In genomic region chr10:73095479-73096021, GRCh38 we compare ENCODE assay signal across 8 cellular contexts. TPM values are rescaled to one million over a fixed set of nuclear protein-coding genes. Genes with fewer than 3 reads are reported as not detected.
A peak's percentile ranks its signal among the peaks of the same experiment; 100 is the strongest.
DNase-seq lines count a peak whose midpoint lies in the region; ATAC-seq, FAIRE-seq and TF ChIP-seq lines count a peak whose summit lies in the region.

No MANE protein-coding gene starts in this region.

- POLR2A ChIA-PET in activated naive CD8-positive, alpha-beta T cell treated with anti-CD3 and anti-CD28 coated beads, Interleukin-2, amount 10 ng/mL, durations not matched to agents 7 days and 5 days (lab: Charles Lee): interaction anchor here (0.6 to 3.8 kb wide), 17 partner anchors 10 to 960 kb away, joined by 3 to 32 read pairs (median 5); partner anchors contain the start of genes CFAP70, CHCHD1, DNAJC9 and ECD

- H3K4me3 Mint-ChIP-seq in activated naive CD8-positive, alpha-beta T cell treated with anti-CD3 and anti-CD28 coated beads, Interleukin-2, amount 10 ng/mL, durations not matched to agents 7 days and 5 days: peak overlapping the region; percentile 91

- H3K27me3 Mint-ChIP-seq in activated naive CD8-positive, alpha-beta T cell treated with anti-CD3 and anti-CD28 coated beads, Interleukin-2, amount 10 ng/mL, durations not matched to agents 7 days and 5 days: no peaks in the 10 kb centered on the region

- no peak overlapping the region for H4K12ac ChIP-seq in trophoblast cell (ENCODE audit: low read depth, low read length)

- no CpG with 5 or more reads among the region's 15 CpGs for WGBS in trophoblast cell (ENCODE audit: extremely low coverage, insufficient coverage, insufficient read length)

- ATAC-seq in activated naive CD8-positive, alpha-beta T cell treated with anti-CD3 and anti-CD28 coated beads, Interleukin-2, amount 10 ng/mL, durations not matched to agents 7 days and 5 days (ENCODE audit: low read depth): no peak

- H3K4me3 ChIP-seq in AG10803 (ENCODE audit: low read length): peak overlapping the region; percentile 96
- peak overlapping the region; percentile 96 for H3K4me3 ChIP-seq in H7 (ENCODE audit: insufficient read depth, low read depth, low read length)
- peak overlapping the region; percentile 88 for H3K4me3 ChIP-seq in trophoblast cell (ENCODE audit: low read depth, low read length)

- peak overlapping the region; percentile 66 for H3K4me2 ChIP-seq in trophoblast cell (ENCODE audit: low read length)

- peak overlapping the region; percentile 92 for H3K27ac Mint-ChIP-seq in activated naive CD8-positive, alpha-beta T cell treated with anti-CD3 and anti-CD28 coated beads, Interleukin-2, amount 10 ng/mL, durations not matched to agents 7 days and 5 days

- H2AFZ ChIP-seq in trophoblast cell (ENCODE audit: insufficient read depth, low read length, poor library complexity): no peak overlapping the region

- peak overlapping the region; percentile 7 for H2BK120ac ChIP-seq in trophoblast cell (ENCODE audit: insufficient read depth, low read length, poor library complexity)

- FAIRE-seq in D721Med (lab: Jason Lieb, UNC): no peak

- H3K9ac ChIP-seq in trophoblast cell (ENCODE audit: low read length): peak overlapping the region; percentile 81

- peak overlapping the region; percentile 79 for H3K27ac ChIP-seq in trophoblast cell (ENCODE audit: low read depth, low read length)

- no peaks in the 10 kb centered on the region for H3K27me3 ChIP-seq in H7 (ENCODE audit: control insufficient read depth, insufficient read depth, low read length)
- H3K27me3 ChIP-seq in trophoblast cell (ENCODE audit: insufficient read depth, low read length): no peaks in the 10 kb centered on the region

- H3K4me1 ChIP-seq in trophoblast cell (ENCODE audit: control insufficient read depth in 1 of 2, insufficient read depth in 2 of 2, low read length in 2 of 2): no peaks in the 10 kb centered on the region

- H3K14ac ChIP-seq in trophoblast cell (ENCODE audit: low read length): no peak overlapping the region

- H2AK5ac ChIP-seq in trophoblast cell (ENCODE audit: low read length): no peak overlapping the region

- no peak for TF ChIP-seq CTCF in AG10803 (conservative IDR thresholded peaks at IDR 0.05; ENCODE audit: low read length)
- no peak for TF ChIP-seq CTCF in D721Med (IDR thresholded peaks at IDR 0.05; ENCODE audit: insufficient read depth, missing control alignments)

- no peak overlapping the region for H3K18ac ChIP-seq in trophoblast cell (ENCODE audit: low read length)

- peaks cover 8% of the 10 kb centered on the region for H3K79me2 ChIP-seq in trophoblast cell (ENCODE audit: control insufficient read depth, insufficient read depth, low read length, poor library complexity)

- peaks cover 11% of the 10 kb centered on the region for H3K79me1 ChIP-seq in trophoblast cell (ENCODE audit: low read length)

- no peaks in the 10 kb centered on the region for H3K9me3 ChIP-seq in trophoblast cell (ENCODE audit: insufficient read depth, low read depth, low read length)

- no peak overlapping the region for H4K8ac ChIP-seq in trophoblast cell (ENCODE audit: low read depth, low read length)

- no peaks in the 10 kb centered on the region for H3K9me3 Mint-ChIP-seq in activated naive CD8-positive, alpha-beta T cell treated with anti-CD3 and anti-CD28 coated beads, Interleukin-2, amount 10 ng/mL, durations not matched to agents 7 days and 5 days

- DNase-seq in AG10803 (ENCODE audit: low read depth) (peak; percentile 83), H7 (peak; percentile 61), RKO (ENCODE audit: low spot score) (peak; percentile 77), cardiac septum (ENCODE audit: low spot score) (peak; percentile 80), trophoblast cell (peak; percentile 47 to 76), mesenteric fat pad (ENCODE audit: low spot score) (no peak), D721Med (ENCODE audit: insufficient read length, low spot score) (no peak)
- DNase-seq in activated naive CD8-positive, alpha-beta T cell treated with anti-CD3 and anti-CD28 coated beads, Interleukin-2, amount 10 ng/mL, durations not matched to agents 7 days and 5 days: peak; percentile 44

- intact Hi-C loops in cardiac septum (cut with DNase I): loop anchor here (1.0 to 2.0 kb wide), 3 partner anchors 15 to 73 kb away; partner anchors contain the start of genes ECD, FAM149B1 and NUDT13

- H2BK5ac ChIP-seq in trophoblast cell (ENCODE audit: low read depth, low read length, poor library complexity): peak overlapping the region; percentile 54

- no peak overlapping the region for H2BK12ac ChIP-seq in trophoblast cell (ENCODE audit: low read length)

- no peak overlapping the region for H3K23ac ChIP-seq in trophoblast cell (ENCODE audit: low read length)

- H3K36me3 ChIP-seq in H7 (replicated peaks; ENCODE audit: control insufficient read depth, insufficient read depth, low read length): no peaks in the 10 kb centered on the region
- H3K36me3 ChIP-seq in trophoblast cell (ENCODE audit: control insufficient read depth in 1 of 2, insufficient read depth in 2 of 2, low read length in 2 of 2): peaks cover 3 to 5% of the 10 kb centered on the region in 2 experiments

- no peak overlapping the region for H4K91ac ChIP-seq in trophoblast cell (ENCODE audit: low read depth, low read length)

- no peak overlapping the region for H3K4ac ChIP-seq in trophoblast cell (ENCODE audit: low read depth, low read length)

- peaks cover 31% of the 10 kb centered on the region for H3K4me1 Mint-ChIP-seq in activated naive CD8-positive, alpha-beta T cell treated with anti-CD3 and anti-CD28 coated beads, Interleukin-2, amount 10 ng/mL, durations not matched to agents 7 days and 5 days

- H3K36me3 Mint-ChIP-seq in activated naive CD8-positive, alpha-beta T cell treated with anti-CD3 and anti-CD28 coated beads, Interleukin-2, amount 10 ng/mL, durations not matched to agents 7 days and 5 days: peaks cover 10% of the 10 kb centered on the region

RNA-seq across cellular contexts. Expression of gene P4HA1, which starts 1.1 kb away (rescaled TPM):
- total RNA-seq in H7 (2014; rRNA removed; shearing (Covaris generic)): 37.3 and 76.5 TPM in 2 replicates
- total RNA-seq in activated naive CD8-positive, alpha-beta T cell treated with anti-CD3 and anti-CD28 coated beads, Interleukin-2, amount 10 ng/mL, durations not matched to agents 7 days and 5 days: 10 to 100 TPM; 47.3 to 51.2 TPM
- total RNA-seq in cardiac septum (54.8 TPM), mesenteric fat pad (28.3 TPM)
- 103 TPM in 2 replicates for polyA plus RNA-seq in trophoblast cell (2013)

RNA-seq across cellular contexts. Expression of gene NUDT13, which starts 14.7 kb away (rescaled TPM):
- total RNA-seq in H7 (2014; rRNA removed; shearing (Covaris generic)): 0.38 and 1.3 TPM in 2 replicates
- 1 to 10 TPM; 2.1 to 2.8 TPM for total RNA-seq in activated naive CD8-positive, alpha-beta T cell treated with anti-CD3 and anti-CD28 coated beads, Interleukin-2, amount 10 ng/mL, durations not matched to agents 7 days and 5 days
- total RNA-seq in cardiac septum: 2.4 TPM
- polyA plus RNA-seq in trophoblast cell (2013): 0.96 and 1.4 TPM in 2 replicates
- 1.7 TPM for total RNA-seq in mesenteric fat pad

Comparison
In these comparisons a context has a peak if more than half of its experiments do, and no peak if none do; other contexts are left out.
1. DNase-seq: peak in AG10803 (single experiment), H7 (single experiment), RKO (single experiment), activated naive CD8-positive, alpha-beta T cell treated with anti-CD3 and anti-CD28 coated beads, Interleukin-2, amount 10 ng/mL, durations not matched to agents 7 days and 5 days (single experiment), cardiac septum (single experiment) and trophoblast cell (2 of 2); none in mesenteric fat pad (single experiment) and D721Med (single experiment).
2. Peak in every context shown above with its lines, with median percentiles within 50 percentile points of each other: H3K4me3 ChIP-seq.